In the genomic region with DNA sequence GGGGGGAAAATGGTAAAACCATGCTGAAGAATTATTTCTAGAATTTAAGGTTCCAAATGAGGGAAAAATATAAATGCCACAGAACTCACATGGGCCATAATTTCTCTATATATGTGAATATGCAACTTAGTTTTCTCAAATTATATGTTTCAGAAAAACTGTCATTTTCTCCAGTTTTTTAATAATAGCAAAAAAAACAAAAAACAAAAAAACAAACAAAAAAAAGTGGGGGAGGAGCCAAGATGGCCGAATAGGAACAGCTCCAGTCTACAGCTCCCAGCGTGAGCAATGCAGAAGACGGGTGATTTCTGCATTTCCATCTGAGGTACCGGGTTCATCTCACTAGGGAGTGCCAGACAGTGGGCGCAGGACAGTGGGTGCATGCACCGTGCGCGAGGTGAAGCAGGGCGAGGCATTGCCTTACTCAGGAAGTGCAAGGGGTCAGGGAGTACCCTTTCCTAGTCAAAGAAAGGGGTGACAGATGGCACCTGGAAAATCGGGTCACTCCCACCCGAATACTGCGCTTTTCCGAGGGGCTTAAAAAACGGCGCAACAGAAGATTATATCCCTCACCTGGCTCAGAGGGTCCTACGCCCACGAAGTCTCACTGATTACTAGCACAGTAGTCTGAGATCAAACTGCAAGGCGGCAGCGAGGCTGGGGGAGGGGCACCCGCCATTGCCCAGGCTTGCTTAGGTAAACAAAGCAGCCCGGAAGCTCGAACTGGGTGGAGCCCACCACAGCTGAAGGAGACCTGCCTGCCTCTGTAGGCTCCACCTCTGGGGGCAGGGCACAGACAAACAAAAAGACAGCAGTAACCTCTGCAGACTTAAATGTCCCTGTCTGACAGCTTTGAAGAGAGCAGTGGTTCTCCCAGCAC, we compare ENCODE assay signal across 8 cellular contexts. TPM values are rescaled to one million over a fixed set of nuclear protein-coding genes. Genes with fewer than 3 reads are reported as not detected.
DNase-seq lines count a peak whose midpoint lies in the region; TF ChIP-seq lines count a peak whose summit lies in the region.
"Not testable (repeated sequence)": the region's sequence is repeated elsewhere in the genome, so short reads cannot be mapped to it uniquely, and the experiment has no call there.

No MANE protein-coding gene starts in this region.

- H3K4me1 ChIP-seq in H9 (ENCODE audit: insufficient read depth, low read length); HUES6 (ENCODE audit: control insufficient read depth, insufficient read depth, low read length); iPS-15b (ENCODE audit: control insufficient read depth, insufficient read depth, low read length): not testable (repeated sequence)

- H3K9ac ChIP-seq in H9 (ENCODE audit: extremely low read depth, insufficient read length, low read length); iPS-15b (ENCODE audit: low read depth, low read length): not testable (repeated sequence)
- H3K9ac ChIP-seq in HUES6 (ENCODE audit: low read length), result peak overlapping the region; percentile 55

- not testable (repeated sequence) for H3K4me2 ChIP-seq in H9 (ENCODE audit: insufficient read depth, insufficient read length, low read length)

- H4K91ac ChIP-seq in H9 (ENCODE audit: insufficient read length, low read depth, low read length), result not testable (repeated sequence)

- not testable (repeated sequence) for H3K79me2 ChIP-seq in H9 (ENCODE audit: insufficient read depth, low read length)

- not testable (repeated sequence) for H3K4me1 Mint-ChIP-seq in Calu3 (ENCODE audit: low read depth, unreplicated experiment); H9; activated CD4-positive, alpha-beta T cell treated with anti-CD3 and anti-CD28 coated beads, Interleukin-2, amount 10 ng/mL, durations not matched to agents 24 days and 14 days; endothelial cell (ENCODE audit: unreplicated experiment); nephron progenitor cell

- not testable (repeated sequence) for H3K18ac ChIP-seq in H9 (ENCODE audit: insufficient read length, low read depth, low read length)

- not testable (repeated sequence) for H3K79me1 ChIP-seq in H9 (ENCODE audit: insufficient read depth, low read depth, low read length, poor library complexity, severe bottlenecking)

- BruUV-seq in Calu3 (replicated peaks; lab: Mats Ljungman, UMichigan), result not testable (repeated sequence)

- H3K9me3 Mint-ChIP-seq in Calu3 (ENCODE audit: low read depth, unreplicated experiment); H9; activated CD4-positive, alpha-beta T cell treated with anti-CD3 and anti-CD28 coated beads, Interleukin-2, amount 10 ng/mL, durations not matched to agents 24 days and 14 days; endothelial cell (ENCODE audit: unreplicated experiment): not testable (repeated sequence)
- peaks cover 13% of the 10 kb centered on the region for H3K9me3 Mint-ChIP-seq in nephron progenitor cell

- TF ChIP-seq CTCF in Calu3 (IDR thresholded peaks at IDR 0.05; ENCODE audit: unreplicated experiment); H9 (conservative IDR thresholded peaks at IDR 0.05); endothelial cell (IDR thresholded peaks at IDR 0.05; ENCODE audit: unreplicated experiment); nephron progenitor cell (IDR thresholded peaks at IDR 0.05): not testable (repeated sequence)

- H3K14ac ChIP-seq in H9 (ENCODE audit: insufficient read depth, low read length), result not testable (repeated sequence)

- not testable (repeated sequence) for H3K9me3 ChIP-seq in H9 (ENCODE audit: control insufficient read depth, low read depth, low read length); HUES6 (ENCODE audit: control insufficient read depth, insufficient read depth, low read depth, low read length); iPS-15b (ENCODE audit: control insufficient read depth, insufficient read depth, low read length)

- not testable (repeated sequence) for H2BK5ac ChIP-seq in H9 (ENCODE audit: insufficient read length, low read length)

- H4K8ac ChIP-seq in H9 (replicated peaks; ENCODE audit: insufficient read length, low read depth, low read length), result not testable (repeated sequence)

- H3K56ac ChIP-seq in H9 (ENCODE audit: insufficient read length, low read depth, low read length), result not testable (repeated sequence)

- H3K4me3 ChIP-seq in HUES6 (ENCODE audit: low read depth, low read length) (peak overlapping the region; percentile 63), iPS-15b (ENCODE audit: low read depth, low read length) (peak overlapping the region; percentile 26)

- CTCF ChIA-PET in Calu3 (lab: Charles Lee), result not testable (repeated sequence)

- intact Hi-C loops in Calu3 (cut with micrococcal nuclease; ENCODE audit: unreplicated experiment); activated CD4-positive, alpha-beta T cell treated with anti-CD3 and anti-CD28 coated beads, Interleukin-2, amount 10 ng/mL, durations not matched to agents 24 days and 14 days (cut with micrococcal nuclease): not testable (repeated sequence)

- H2BK20ac ChIP-seq in H9 (ENCODE audit: low read depth, low read length, poor library complexity, severe bottlenecking), result not testable (repeated sequence)

- H3K27ac Mint-ChIP-seq in Calu3 (ENCODE audit: unreplicated experiment) (peak overlapping the region; percentile 34), H9 (peak overlapping the region in 2 of 3 experiments; percentile 57 to 94; a peak in 3 of 7 replicates)
- not testable (repeated sequence) for H3K27ac Mint-ChIP-seq in activated CD4-positive, alpha-beta T cell treated with anti-CD3 and anti-CD28 coated beads, Interleukin-2, amount 10 ng/mL, durations not matched to agents 24 days and 14 days; endothelial cell (ENCODE audit: unreplicated experiment); nephron progenitor cell

- not testable (repeated sequence) for H3K4ac ChIP-seq in H9 (ENCODE audit: low read depth, low read length)

- H3K36me3 Mint-ChIP-seq in Calu3 (ENCODE audit: insufficient read depth, unreplicated experiment) (peaks cover 27% of the 10 kb centered on the region), H9 (ENCODE audit: insufficient read depth in 1 of 3, low read depth in 3 of 3) (peaks cover 6 to 26% (median 15%) of the 10 kb centered on the region in 3 experiments; a peak in 6 of 7 replicates), endothelial cell (ENCODE audit: low read depth, unreplicated experiment) (peaks cover 23% of the 10 kb centered on the region), nephron progenitor cell (ENCODE audit: low read depth) (peaks cover 48% of the 10 kb centered on the region)
- H3K36me3 Mint-ChIP-seq in activated CD4-positive, alpha-beta T cell treated with anti-CD3 and anti-CD28 coated beads, Interleukin-2, amount 10 ng/mL, durations not matched to agents 24 days and 14 days (ENCODE audit: low read depth), result peaks cover 42% of the 10 kb centered on the region

- not testable (repeated sequence) for H2BK120ac ChIP-seq in H9 (ENCODE audit: low read depth, low read length, poor library complexity, severe bottlenecking)

- not testable (repeated sequence) for H2AK5ac ChIP-seq in H9 (ENCODE audit: insufficient read length, low read length)

- not testable (repeated sequence) for H3T11ph ChIP-seq in H9 (ENCODE audit: low read length)

- not testable (repeated sequence) for H4K20me1 ChIP-seq in H9 (ENCODE audit: control insufficient read depth, insufficient read depth, insufficient read length)

- H3K27me3 ChIP-seq in H9 (ENCODE audit: insufficient read depth, low read length); HUES6 (ENCODE audit: control insufficient read depth, insufficient read depth, low read length); iPS-15b (ENCODE audit: control insufficient read depth, insufficient read depth, low read length): not testable (repeated sequence)

- H3K4me3 Mint-ChIP-seq in Calu3 (ENCODE audit: low read depth, unreplicated experiment) (peak overlapping the region; percentile 77), H9 (peak overlapping the region; percentile 55 to 64), endothelial cell (ENCODE audit: unreplicated experiment) (peak overlapping the region; percentile 59), nephron progenitor cell (peak overlapping the region; percentile 25)
- H3K4me3 Mint-ChIP-seq in activated CD4-positive, alpha-beta T cell treated with anti-CD3 and anti-CD28 coated beads, Interleukin-2, amount 10 ng/mL, durations not matched to agents 24 days and 14 days, result not testable (repeated sequence)

- H3K23ac ChIP-seq in H9 (ENCODE audit: insufficient read length, low read depth, low read length), result not testable (repeated sequence)

- H2BK12ac ChIP-seq in H9 (ENCODE audit: insufficient read length, low read depth, low read length), result not testable (repeated sequence)

- H3K27me3 Mint-ChIP-seq in Calu3 (ENCODE audit: unreplicated experiment); H9 (ENCODE audit: low read depth); activated CD4-positive, alpha-beta T cell treated with anti-CD3 and anti-CD28 coated beads, Interleukin-2, amount 10 ng/mL, durations not matched to agents 24 days and 14 days; endothelial cell (ENCODE audit: unreplicated experiment); nephron progenitor cell (ENCODE audit: low read depth, poor library complexity): not testable (repeated sequence)

- DNase-seq in Calu3 (peak; percentile 43), NCI-H748 (lab: John Stamatoyannopoulos, UW; ENCODE audit: unreplicated experiment) (peak; percentile 45)
- DNase-seq in H9; endothelial cell (ENCODE audit: low spot score); nephron progenitor cell: not testable (repeated sequence)
- DNase-seq in activated CD4-positive, alpha-beta T cell treated with anti-CD3 and anti-CD28 coated beads, Interleukin-2, amount 10 ng/mL, durations not matched to agents 24 days and 14 days, result peak; percentile 36

- H2BK15ac ChIP-seq in H9 (ENCODE audit: low read depth, low read length), result not testable (repeated sequence)

- not testable (repeated sequence) for H4K5ac ChIP-seq in H9 (ENCODE audit: insufficient read length, low read depth, low read length)

- H2AFZ ChIP-seq in H9 (ENCODE audit: low read length), result not testable (repeated sequence)

- no CpG with 5 or more reads among the region's 22 CpGs for WGBS in H9 (ENCODE audit: extremely low coverage, insufficient read length, low lambda C conversion rate)

- peaks cover 16% of the 10 kb centered on the region for H3K36me3 ChIP-seq in HUES6 (ENCODE audit: control insufficient read depth, insufficient read depth, low read length)
- not testable (repeated sequence) for H3K36me3 ChIP-seq in iPS-15b (ENCODE audit: control insufficient read depth, insufficient read depth, low read length)

- H3K27ac ChIP-seq in H9 (ENCODE audit: insufficient read length, low read depth, low read length); HUES6 (ENCODE audit: low read depth, low read length): not testable (repeated sequence)

- not testable (repeated sequence) for H3K23me2 ChIP-seq in H9 (ENCODE audit: insufficient read length, low read depth, low read length, poor library complexity, severe bottlenecking)

RNA-seq across cellular contexts. Expression of gene POC5, which starts 21.5 kb away (rescaled TPM):
- total RNA-seq in Calu3 (2022), result 20.9 and 23.1 TPM in 2 replicates
- total RNA-seq in H9 (2021), result 12.2 and 13.0 TPM in 2 replicates
- total RNA-seq in activated CD4-positive, alpha-beta T cell treated with anti-CD3 and anti-CD28 coated beads, Interleukin-2, amount 10 ng/mL, durations not matched to agents 24 days and 14 days, result 20.8 and 21.3 TPM in 2 replicates
- 9.5 TPM for total RNA-seq in endothelial cell (ENCODE audit: unreplicated experiment)
